26 cellular contexts compared by ENCODE assay signal in the genomic region with DNA sequence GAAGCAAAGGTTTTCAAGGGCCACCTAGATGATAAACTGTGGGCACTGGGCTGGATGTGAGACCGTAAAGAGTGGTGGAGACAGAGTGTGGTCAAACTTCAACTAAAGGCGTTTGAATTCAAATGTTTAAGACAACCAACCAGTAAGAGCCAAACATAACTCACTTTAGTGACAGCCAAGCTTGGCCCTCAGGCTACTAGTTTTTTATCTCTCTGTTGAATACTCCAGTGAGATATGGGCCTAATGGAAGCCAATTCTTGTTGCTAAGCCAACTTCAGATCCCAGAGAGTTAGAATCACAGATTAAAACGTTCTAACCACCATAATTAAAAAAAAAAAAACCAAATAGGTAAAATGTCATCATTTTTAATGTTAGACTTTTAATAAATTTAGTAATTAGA. TPM values are rescaled to one million over a fixed set of nuclear protein-coding genes. Genes with fewer than 3 reads are reported as not detected.
"Had no signal": no experiment of that assay in that cellular context is flagged by ENCODE, and none has a peak within 500 bp of the region (broad histone marks: within the 10 kb centered on the region; RNA-seq: fewer than 3 reads in every experiment).

No MANE protein-coding gene starts in this region.

- DNase-seq: hippocampal formation; immature natural killer cell; kidney; lower lobe of right lung; mammary epithelial cell; mesenchymal stem cell; naive thymus-derived CD8-positive, alpha-beta T cell; nucleus accumbens; pancreas; psoas muscle; right lobe of liver; stimulated activated CD4-positive, alpha-beta T cell treated with anti-CD3 and anti-CD28 coated beads, Interleukin-1b, Interleukin-23, amount 100 ng/mL, for 48 hours; stimulated activated CD4-positive, alpha-beta T cell treated with anti-CD3 and anti-CD28 coated beads, Interleukin-2, amount 100 ng/mL, for 48 hours; stimulated activated CD4-positive, alpha-beta T cell treated with anti-CD3 and anti-CD28 coated beads, Interleukin-4, amount 100 ng/mL, for 4 hours; stimulated activated CD8-positive, alpha-beta memory T cell treated with anti-CD3 and anti-CD28 coated beads, Interleukin-4, amount 100 ng/mL, for 48 hours; stimulated activated naive CD4-positive, alpha-beta T cell treated with Interleukin-2 at 50 U/mL for 16 hours; stimulated activated naive CD8-positive, alpha-beta T cell treated with anti-CD3 and anti-CD28 coated beads, Interleukin-15, amount 100 ng/mL, for 72 hours; substantia nigra; upper lobe of left lung had no signal

- H3K9me3 ChIP-seq: lower lobe of right lung, pancreas, psoas muscle, right lobe of liver, tibial nerve, upper lobe of left lung, vagina had no signal

- H3K27me3 ChIP-seq: pancreas, right lobe of liver, tibial nerve, upper lobe of left lung, vagina had no signal

- H3K4me1 ChIP-seq: lower lobe of right lung, pancreas, right lobe of liver, tibial nerve, upper lobe of left lung, vagina had no signal

- H3K4me3 ChIP-seq: lower lobe of right lung, pancreas, psoas muscle, right lobe of liver, smooth muscle cell, tibial nerve, upper lobe of left lung, vagina had no signal

- H3K27ac ChIP-seq: lower lobe of right lung, pancreas, psoas muscle, right lobe of liver, tibial nerve, upper lobe of left lung, vagina had no signal

- H3K36me3 ChIP-seq: lower lobe of right lung, pancreas, right lobe of liver, tibial nerve, upper lobe of left lung, vagina had no signal

- ATAC-seq: lower lobe of right lung; naive thymus-derived CD8-positive, alpha-beta T cell; pancreas; psoas muscle; right lobe of liver; stimulated activated memory B cell treated with anti-CD40 and anti-IgM and Interleukin-4, amounts not matched to agents 10 μg/mL and 1 μg/mL and 100 μg/mL, for 72 hours; stimulated activated naive CD8-positive, alpha-beta T cell treated with anti-CD3 and anti-CD28 coated beads, Interleukin-15, amount 100 ng/mL, for 72 hours had no signal

RNA-seq across cellular contexts. Expression of gene CHGB, which starts 18.3 kb away (rescaled TPM):
- total RNA-seq: naive thymus-derived CD8-positive, alpha-beta T cell; osteoblast; skeletal muscle tissue; smooth muscle cell had no signal
- polyA plus RNA-seq: immature natural killer cell; liver; naive thymus-derived CD8-positive, alpha-beta T cell had no signal
